ENCODE assay signal across 8 cellular contexts in the genomic region with DNA sequence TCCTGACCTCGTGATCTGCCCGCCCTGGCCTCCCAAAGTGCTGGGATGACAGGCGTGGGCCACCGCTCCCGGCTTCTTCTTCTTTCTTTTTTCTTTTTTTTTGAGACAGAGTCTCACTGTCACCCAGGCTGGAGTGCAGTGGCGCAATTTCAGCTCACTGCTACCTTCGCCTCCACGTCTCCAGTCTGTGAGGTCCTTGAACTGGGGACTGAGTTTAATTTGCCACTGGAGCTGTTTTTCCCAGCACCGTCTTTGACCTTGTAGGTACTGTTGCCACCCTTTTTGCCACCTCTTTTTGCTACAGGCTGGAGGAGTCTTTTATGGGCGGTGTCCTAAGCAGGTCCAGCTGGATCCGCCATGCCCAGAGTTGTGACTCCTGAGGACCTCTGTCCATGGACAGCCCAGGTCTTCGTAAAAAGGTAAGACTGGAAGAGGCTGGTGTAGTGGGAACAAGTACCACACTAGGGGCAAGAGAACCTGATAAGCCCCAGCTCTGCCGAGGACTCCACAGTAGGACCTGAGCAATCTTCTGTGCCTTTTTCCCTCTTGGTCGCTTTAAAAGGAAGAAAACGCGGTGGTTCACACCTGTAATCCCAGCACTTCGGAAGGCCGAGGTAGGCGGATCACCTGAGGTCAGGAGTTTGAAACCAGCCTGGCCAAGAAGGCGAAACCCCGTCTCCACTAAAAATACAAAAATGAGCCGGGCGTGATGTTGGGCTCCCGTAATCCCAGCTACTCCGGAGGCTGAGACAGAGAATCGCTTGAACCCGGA. TPM values are rescaled to one million over a fixed set of nuclear protein-coding genes. Genes with fewer than 3 reads are reported as not detected.
DNase-seq lines count a peak whose midpoint lies in the region; ATAC-seq and TF ChIP-seq lines count a peak whose summit lies in the region.

No MANE protein-coding gene starts in this region.

- H3K27me3 ChIP-seq in body of pancreas, result no peaks in the 10 kb centered on the region
- H3K27me3 ChIP-seq in subcutaneous abdominal adipose tissue (ENCODE audit: control insufficient read depth in 5 of 5, insufficient read depth in 4 of 5, low read length in 5 of 5), result no peaks in the 10 kb centered on the region

- H3K36me3 ChIP-seq in body of pancreas (replicated peaks in 1 of 2; ENCODE audit: insufficient read depth in 1 of 2, low read depth in 2 of 2) (no peaks in the 10 kb centered on the region), subcutaneous abdominal adipose tissue (ENCODE audit: control insufficient read depth in 5 of 5, insufficient read depth in 5 of 5, low read length in 5 of 5) (no peaks in the 10 kb centered on the region)

- H3K4me3 ChIP-seq in body of pancreas (no peak overlapping the region), subcutaneous abdominal adipose tissue (ENCODE audit: low read depth in 1 of 5, low read length in 5 of 5) (peak overlapping the region; percentile 14 to 53 (median 38))

- peak in 2 of 3 donors; percentile 45 to 49 for TF ChIP-seq POLR2A in body of pancreas (IDR thresholded peaks at IDR 0.05)

- ATAC-seq in body of pancreas (peak; percentile 27), HG03354 (IDR thresholded peaks at IDR 0.05; ENCODE audit: poor library complexity, severe bottlenecking, unreplicated experiment) (no peak)

- peak overlapping the region; percentile 30 to 86 (median 57) for H3K9ac ChIP-seq in subcutaneous abdominal adipose tissue (ENCODE audit: low read length in 5 of 5)

- peak overlapping the region; percentile 81 to 99 (median 98) for H3K27ac ChIP-seq in body of pancreas
- H3K27ac ChIP-seq in subcutaneous abdominal adipose tissue (ENCODE audit: low read depth, low read length), result peak overlapping the region; percentile 97

- intact Hi-C loops in body of pancreas (cut with DNase I), result no loop called here

- 16 to 28% methylated on average over 17 to 27 of the region's 27 CpGs for WGBS in body of pancreas, 2 donors

- DNase-seq in NCI-H82 (lab: John Stamatoyannopoulos, UW) (peak; percentile 82), NCI-H82 treated with DMSO at 0.1 percent for 48 hours (lab: John Stamatoyannopoulos, UW; ENCODE audit: unreplicated experiment) (no peak), SHP77 (lab: John Stamatoyannopoulos, UW) (peak; percentile 57 to 65), body of pancreas (peak; percentile 58 to 79 (median 72)), lung microvascular endothelial cell (ENCODE audit: low read depth in 2 of 2) (peak; percentile 8 to 10), inferior parietal cortex (ENCODE audit: extremely low spot score) (no peak)

- no peak for TF ChIP-seq CTCF in body of pancreas (IDR thresholded peaks at IDR 0.05)

- H3K4me1 ChIP-seq in body of pancreas (peaks cover 18% of the 10 kb centered on the region), subcutaneous abdominal adipose tissue (ENCODE audit: control insufficient read depth in 5 of 5, insufficient read depth in 5 of 5, low read length in 5 of 5) (peaks cover 5 to 26% (median 19%) of the 10 kb centered on the region in 5 donors)

- no peaks in the 10 kb centered on the region for H3K9me3 ChIP-seq in body of pancreas
- H3K9me3 ChIP-seq in subcutaneous abdominal adipose tissue (ENCODE audit: control insufficient read depth in 5 of 5, low read length in 5 of 5), result no peaks in the 10 kb centered on the region

RNA-seq across cellular contexts. Expression of gene RNU4-2, which starts 1.0 kb away (rescaled TPM):
- total RNA-seq in body of pancreas (under 1 TPM; under 0.01 TPM), lung microvascular endothelial cell (under 0.01 TPM in 2 replicates)

RNA-seq across cellular contexts. Expression of gene RNU4-1, which starts 2.3 kb away (rescaled TPM):
- under 1 TPM; under 0.01 TPM for total RNA-seq in body of pancreas
- under 0.01 TPM in 2 replicates for total RNA-seq in lung microvascular endothelial cell

RNA-seq across cellular contexts. Expression of gene SIRT4, which starts 11.4 kb away (rescaled TPM):
- total RNA-seq in body of pancreas, result 1 to 10 TPM in 1 of 2 donors, under 1 TPM in 1; 0.99 to 6.2 TPM
- 0.87 and 3.2 TPM in 2 replicates for total RNA-seq in lung microvascular endothelial cell

RNA-seq across cellular contexts. Expression of gene PXN, which starts 25.2 kb away (rescaled TPM):
- total RNA-seq in body of pancreas (10 to 100 TPM; 29.3 to 35.9 TPM), lung microvascular endothelial cell (52.5 and 56.2 TPM in 2 replicates)

RNA-seq across cellular contexts. Expression of gene PLA2G1B, which starts 36.9 kb away (rescaled TPM):
- total RNA-seq in body of pancreas, result over 10,000 TPM in 1 of 2 donors, 1,000 to 10,000 TPM in 1; 6,971 to 11,984 TPM
- not detected in 2 replicates for total RNA-seq in lung microvascular endothelial cell

Comparison
In these comparisons a context has a peak if more than half of its experiments do, and no peak if none do; other contexts are left out.
1. DNase-seq: peak in NCI-H82 (single experiment), SHP77 (2 of 2), body of pancreas (4 of 4) and lung microvascular endothelial cell (2 of 2); none in NCI-H82 treated with DMSO at 0.1 percent for 48 hours (single experiment) and inferior parietal cortex (single experiment).
2. H3K4me3 ChIP-seq: peak in subcutaneous abdominal adipose tissue (5 of 5); none in body of pancreas (0 of 2).